ENCODE assay signal across 8 cellular contexts in the genomic region with DNA sequence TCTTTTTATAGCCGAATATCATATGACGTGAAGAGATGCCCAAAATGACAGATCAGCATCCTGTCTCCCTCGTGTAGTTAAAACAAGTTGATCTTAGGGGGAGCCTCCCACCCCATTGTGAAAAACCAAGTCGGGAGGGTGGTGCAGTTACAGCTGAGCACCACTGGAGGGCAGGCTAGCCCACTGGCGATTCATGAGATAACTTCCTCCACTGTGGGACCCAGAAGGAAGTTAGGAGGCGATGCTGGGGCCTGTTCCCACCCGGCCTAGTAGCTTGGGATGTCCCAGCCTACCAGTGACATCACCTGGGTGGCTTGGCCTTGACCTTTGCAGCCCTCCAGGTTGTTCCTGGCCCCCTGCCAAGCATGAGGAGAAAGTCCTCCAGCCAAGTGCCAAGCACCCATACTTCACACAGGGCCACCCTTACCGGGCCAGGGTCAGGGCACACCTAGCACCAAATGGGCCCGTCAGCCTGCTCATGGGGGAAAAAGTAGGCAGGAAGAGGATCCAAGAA.
A peak's percentile ranks its signal among the peaks of the same experiment; 100 is the strongest.
DNase-seq lines count a peak whose midpoint lies in the region; ATAC-seq and TF ChIP-seq lines count a peak whose summit lies in the region.

No MANE protein-coding gene starts in this region.

- TF ChIP-seq CTCF in VCaP (conservative IDR thresholded peaks at IDR 0.05): peak; percentile 89

- H3K27ac ChIP-seq in VCaP: no peak overlapping the region

- ATAC-seq in GM19455 (IDR thresholded peaks at IDR 0.05; ENCODE audit: unreplicated experiment): peak; percentile 73
- no peak for ATAC-seq in GM21390 (IDR thresholded peaks at IDR 0.05; ENCODE audit: unreplicated experiment)

- DNase-seq in Ammon's horn (ENCODE audit: low spot score): peak; percentile 89
- DNase-seq in NCI-H1105 (lab: John Stamatoyannopoulos, UW): peak; percentile 19
- DNase-seq in brain pericyte (ENCODE audit: low read depth, low spot score): peak; percentile 34
- DNase-seq in iris pigment epithelial cell (ENCODE audit: low read depth): peak; percentile 60
- DNase-seq in stimulated activated CD4-positive, alpha-beta T cell treated with anti-CD3 and anti-CD28 coated beads, Interleukin-15, amount 100 ng/mL, for 48 hours (ENCODE audit: low read depth in 2 of 2): peak; percentile 41 to 70

Comparison
In these comparisons a context has a peak if more than half of its experiments do, and no peak if none do; other contexts are left out.
1. DNase-seq: peak in every context shown above with its lines; median percentile 89 in Ammon's horn; 60 in iris pigment epithelial cell; 56 in stimulated activated CD4-positive, alpha-beta T cell treated with anti-CD3 and anti-CD28 coated beads, Interleukin-15, amount 100 ng/mL, for 48 hours; 34 in brain pericyte; 19 in NCI-H1105.